ENCODE assay signal across 8 cellular contexts in genomic region chr19:50329146-50329925, GRCh38. TPM values are rescaled to one million over a fixed set of nuclear protein-coding genes. Genes with fewer than 3 reads are reported as not detected.
DNase-seq lines count a peak whose midpoint lies in the region; ATAC-seq and TF ChIP-seq lines count a peak whose summit lies in the region.

Gene KCNC3 (minus strand): TSS chr19:50329377. CDS start chr19:50329082, 295 bp downstream.

- H3K36me3 ChIP-seq in BJ (ENCODE audit: control insufficient read depth, insufficient read depth, low read length), result no peaks in the 10 kb centered on the region

- H3K27me3 ChIP-seq in BJ (ENCODE audit: control insufficient read depth, insufficient read depth, low read length), result peaks cover 28% of the 10 kb centered on the region
- peaks cover 34% of the 10 kb centered on the region for H3K27me3 ChIP-seq in mononuclear cell (ENCODE audit: insufficient read depth, low read length)

- peak; percentile 32 for ATAC-seq in GM19324 (IDR thresholded peaks at IDR 0.05; ENCODE audit: low FRiP score, unreplicated experiment)
- peak; percentile 43 for ATAC-seq in HG03521 (IDR thresholded peaks at IDR 0.05; ENCODE audit: unreplicated experiment)

- CTCF ChIA-PET in BJ (lab: Yijun Ruan, JAX), result no interaction called here

- H3K4me1 ChIP-seq in mononuclear cell (ENCODE audit: insufficient read depth, low read length), result peaks cover 75% of the 10 kb centered on the region

- H3K4me3 ChIP-seq in BJ (ENCODE audit: low read depth, low read length) (peak within 1 kb of the TSS; percentile 29), epithelial cell of proximal tubule (ENCODE audit: low read depth, low read length) (peak within 1 kb of the TSS; percentile 70), mononuclear cell (ENCODE audit: low read length) (peak within 1 kb of the TSS; percentile 15)

- POLR2A ChIA-PET in BJ (lab: Charles Lee), result interaction anchor here (0.5 to 0.6 kb wide), 2 partner anchors 15 to 654 kb away, joined by 3 to 4 read pairs; no protein-coding TSS in a partner anchor

- TF ChIP-seq CTCF in BJ (IDR thresholded peaks at IDR 0.05; ENCODE audit: insufficient read depth, low read depth, low read length) (no peak), epithelial cell of proximal tubule (conservative IDR thresholded peaks at IDR 0.05; ENCODE audit: low read depth, low read length) (no peak)

- no peaks in the 10 kb centered on the region for H3K9me3 ChIP-seq in mononuclear cell (ENCODE audit: low read depth, low read length)

- DNase-seq in BJ (ENCODE audit: low read depth), result peak; percentile 44
- DNase-seq in NOMO-1 (lab: John Stamatoyannopoulos, UW; ENCODE audit: unreplicated experiment in 2 of 2), result peak; percentile 99 to 100
- peak; percentile 97 for DNase-seq in activated T-cell treated with anti-CD3 and anti-CD28 coated beads for 48 hours (ENCODE audit: low read depth)
- peak; percentile 93 for DNase-seq in epithelial cell of proximal tubule (ENCODE audit: low read depth)
- DNase-seq in stimulated activated CD8-positive, alpha-beta memory T cell treated with anti-CD3 and anti-CD28 coated beads, Interleukin-4, amount 100 ng/mL, for 1 hour (ENCODE audit: low read depth in 2 of 2, low spot score in 1 of 2), result peak; percentile 38 to 87

RNA-seq across cellular contexts. Expression of gene KCNC3, which starts in this region (rescaled TPM):
- polyA plus RNA-seq in BJ (2011; rRNA removed), result 0.02 and 0.04 TPM in 2 replicates
- 0.19 and 0.21 TPM in 2 replicates for polyA minus RNA-seq in BJ (2011; rRNA and poly(A)+ RNA removed)
- total RNA-seq in epithelial cell of proximal tubule (0.07 and 0.35 TPM in 2 replicates), mononuclear cell (2.1 TPM)

Comparison
In these comparisons a context has a peak if more than half of its experiments do, and no peak if none do; other contexts are left out.
1. Peak in every context shown above with its lines: DNase-seq, ATAC-seq and H3K4me3 ChIP-seq.
2. Peak in DNase-seq and H3K4me3 ChIP-seq in BJ; RNA of the gene not detected or under 1 TPM.
3. Peak in DNase-seq and H3K4me3 ChIP-seq in epithelial cell of proximal tubule; RNA of the gene not detected or under 1 TPM.
4. DNase-seq: peak in every context shown above with its lines; median percentile 100 in NOMO-1; 97 in activated T-cell treated with anti-CD3 and anti-CD28 coated beads for 48 hours; 93 in epithelial cell of proximal tubule; 62 in stimulated activated CD8-positive, alpha-beta memory T cell treated with anti-CD3 and anti-CD28 coated beads, Interleukin-4, amount 100 ng/mL, for 1 hour; 44 in BJ.
5. H3K4me3 ChIP-seq: peak in every context shown above with its lines; median percentile 70 in epithelial cell of proximal tubule; 29 in BJ; 15 in mononuclear cell.